ENCODE assay signal across 7 cellular contexts in the genomic region with DNA sequence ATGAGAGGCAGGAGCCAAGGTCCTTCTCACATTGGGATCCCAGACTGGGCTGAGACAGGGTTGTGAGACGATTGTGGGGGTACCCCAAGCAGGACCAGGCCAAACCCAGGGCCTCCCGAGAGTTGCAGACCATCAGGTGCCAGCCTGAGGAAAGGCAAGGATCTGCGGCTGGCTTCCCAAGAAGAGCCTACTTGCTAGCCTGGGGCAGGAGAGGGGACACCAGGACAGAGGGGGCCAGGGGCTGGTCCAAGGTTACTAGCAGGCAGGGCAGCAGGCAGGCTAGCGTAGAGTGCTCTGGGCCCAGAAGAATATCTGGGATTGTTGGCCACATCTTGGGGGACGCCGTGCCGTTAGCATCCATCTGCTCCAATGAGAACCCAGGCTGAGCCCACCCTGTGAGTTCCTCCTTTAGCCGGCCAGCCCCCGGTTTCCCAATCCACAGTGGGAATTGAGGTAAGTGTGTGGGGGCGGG.
DNase-seq lines count a peak whose midpoint lies in the region; ATAC-seq lines count a peak whose summit lies in the region.

No MANE protein-coding gene starts in this region.

- no peaks in the 10 kb centered on the region for H3K9me3 ChIP-seq in HUES6 (ENCODE audit: control insufficient read depth, insufficient read depth, low read depth, low read length)
- no peaks in the 10 kb centered on the region for H3K9me3 ChIP-seq in iPS-18c (ENCODE audit: control insufficient read depth, insufficient read depth, low read length)

- peak overlapping the region; percentile 78 for H3K9ac ChIP-seq in HUES6 (ENCODE audit: low read length)

- peaks cover 36% of the 10 kb centered on the region for H3K36me3 Mint-ChIP-seq in activated naive CD8-positive, alpha-beta T cell

- peaks cover 37% of the 10 kb centered on the region for H3K27me3 ChIP-seq in HUES6 (ENCODE audit: control insufficient read depth, insufficient read depth, low read length)

- no peak for DNase-seq in stimulated activated naive CD8-positive, alpha-beta T cell treated with anti-CD3 and anti-CD28 coated beads, Interleukin-15, amount 100 ng/mL, for 72 hours
- DNase-seq in hippocampal formation (lab: John Stamatoyannopoulos, UW) (no peak), DMS153 treated with DMSO at 0.1 percent for 48 hours (lab: John Stamatoyannopoulos, UW; ENCODE audit: unreplicated experiment) (no peak)

- no peaks in the 10 kb centered on the region for H3K27me3 Mint-ChIP-seq in activated naive CD8-positive, alpha-beta T cell
- H3K27me3 Mint-ChIP-seq in stimulated activated naive CD8-positive, alpha-beta T cell treated with anti-CD3 and anti-CD28 coated beads, Interleukin-15, amount 100 ng/mL, for 72 hours, result no peaks in the 10 kb centered on the region

- H3K4me3 Mint-ChIP-seq in activated naive CD8-positive, alpha-beta T cell, result peak overlapping the region; percentile 97
- peak overlapping the region; percentile 89 to 99 for H3K4me3 Mint-ChIP-seq in stimulated activated naive CD8-positive, alpha-beta T cell treated with anti-CD3 and anti-CD28 coated beads, Interleukin-15, amount 100 ng/mL, for 72 hours

- no peak overlapping the region for H3K27ac ChIP-seq in HUES6 (ENCODE audit: low read depth, low read length)

- H3K4me3 ChIP-seq in HUES6 (ENCODE audit: low read depth, low read length) (peak overlapping the region; percentile 73), iPS-18c (ENCODE audit: insufficient read depth, low read depth, low read length) (peak overlapping the region; percentile 61)

- H3K4me1 ChIP-seq in HUES6 (ENCODE audit: control insufficient read depth, insufficient read depth, low read length), result peaks cover 11% of the 10 kb centered on the region

- H3K4me1 Mint-ChIP-seq in activated naive CD8-positive, alpha-beta T cell (ENCODE audit: low read depth), result peaks cover 50% of the 10 kb centered on the region
- H3K4me1 Mint-ChIP-seq in stimulated activated naive CD8-positive, alpha-beta T cell treated with anti-CD3 and anti-CD28 coated beads, Interleukin-15, amount 100 ng/mL, for 72 hours, result peaks cover 29% of the 10 kb centered on the region

- H3K27ac Mint-ChIP-seq in activated naive CD8-positive, alpha-beta T cell, result peak overlapping the region; percentile 100
- peak overlapping the region; percentile 97 to 100 for H3K27ac Mint-ChIP-seq in stimulated activated naive CD8-positive, alpha-beta T cell treated with anti-CD3 and anti-CD28 coated beads, Interleukin-15, amount 100 ng/mL, for 72 hours

- no peak for ATAC-seq in stimulated activated naive CD8-positive, alpha-beta T cell treated with anti-CD3 and anti-CD28 coated beads, Interleukin-15, amount 100 ng/mL, for 72 hours
- ATAC-seq in HG03432 (IDR thresholded peaks at IDR 0.05; ENCODE audit: unreplicated experiment), result no peak

- no peaks in the 10 kb centered on the region for H3K36me3 ChIP-seq in HUES6 (ENCODE audit: control insufficient read depth, insufficient read depth, low read length)

- H3K9me3 Mint-ChIP-seq in activated naive CD8-positive, alpha-beta T cell (ENCODE audit: low read depth), result no peaks in the 10 kb centered on the region
- H3K9me3 Mint-ChIP-seq in stimulated activated naive CD8-positive, alpha-beta T cell treated with anti-CD3 and anti-CD28 coated beads, Interleukin-15, amount 100 ng/mL, for 72 hours, result no peaks in the 10 kb centered on the region
